10 cellular contexts compared by ENCODE assay signal in genomic region chr19:1748115-1748702, GRCh38. TPM values are rescaled to one million over a fixed set of nuclear protein-coding genes. Genes with fewer than 3 reads are reported as not detected.
DNase-seq lines count a peak whose midpoint lies in the region; ATAC-seq, FAIRE-seq and TF ChIP-seq lines count a peak whose summit lies in the region.
"Had no signal": no experiment of that assay in that cellular context is flagged by ENCODE, and none has a peak within 500 bp of the region (broad histone marks: within the 10 kb centered on the region; RNA-seq: fewer than 3 reads in every experiment).

No MANE protein-coding gene starts in this region.

- TF ChIP-seq RAD21 in HepG2 (CRISPR knock-in tag; IDR thresholded peaks at IDR 0.05) = no peak

- no peak for TF ChIP-seq CTCF in HepG2 (CRISPR knock-in tag; IDR thresholded peaks at IDR 0.05)
- TF ChIP-seq CTCF in right lobe of liver (IDR thresholded peaks at IDR 0.05) = no peak

- DNase-seq in HepG2 (ENCODE audit: low spot score) (no peak), right lobe of liver (no peak), SW480 (ENCODE audit: low spot score) (peak; percentile 44), mesenteric fat pad (ENCODE audit: low spot score) (no peak), SHP77 treated with DMSO at 0.1 percent for 48 hours (lab: John Stamatoyannopoulos, UW) (no peak)
- DNase-seq: COR-L47 had no signal

- no peaks in the 10 kb centered on the region for H3K9me3 ChIP-seq in HepG2 (ENCODE audit: low read length)
- H3K9me3 ChIP-seq in right lobe of liver = no peaks in the 10 kb centered on the region
- no peaks in the 10 kb centered on the region for H3K9me3 ChIP-seq in iPS-18a (ENCODE audit: control insufficient read depth, low read depth, low read length)

- FAIRE-seq in HepG2 (lab: Jason Lieb, UNC) = no peak

- no TSS peak for BruUV-seq in HepG2 (replicated peaks; lab: Mats Ljungman, UMichigan)

- no peak overlapping the region for H2AFZ ChIP-seq in HepG2 (ENCODE audit: low read length)

- H3K27me3 ChIP-seq in HepG2 (ENCODE audit: control insufficient read depth in 1 of 2, insufficient read depth in 2 of 2, low read length in 2 of 2) (peaks cover 15 to 71% of the 10 kb centered on the region in 2 experiments), right lobe of liver (peaks cover 4 to 58% of the 10 kb centered on the region in 2 donors), iPS-18a (ENCODE audit: control insufficient read depth, insufficient read depth, low read length) (peaks cover 97% of the 10 kb centered on the region)

- no peaks in the 10 kb centered on the region for H3K36me3 ChIP-seq in HepG2 (replicated peaks in 1 of 2; ENCODE audit: control insufficient read depth in 1 of 2, insufficient read depth in 2 of 2, low read length in 2 of 2)
- no peaks in the 10 kb centered on the region for H3K36me3 ChIP-seq in right lobe of liver
- H3K36me3 ChIP-seq in iPS-18a (ENCODE audit: control insufficient read depth, low read depth, low read length) = no peaks in the 10 kb centered on the region
- no peaks in the 10 kb centered on the region for H3K36me3 ChIP-seq in urinary bladder (ENCODE audit: insufficient read depth)

- 0 out of 2 replicates have a peak, but pooled peaks cover 12% of the 10 kb centered on the region for H3K4me1 ChIP-seq in HepG2 (ENCODE audit: insufficient read depth, low read length)
- H3K4me1 ChIP-seq in right lobe of liver = peaks cover 0 to 7% (median 0%) of the 10 kb centered on the region in 4 donors
- peaks cover 5% of the 10 kb centered on the region for H3K4me1 ChIP-seq in iPS-18a (ENCODE audit: control insufficient read depth, low read depth, low read length)
- no peaks in the 10 kb centered on the region for H3K4me1 ChIP-seq in urinary bladder (ENCODE audit: insufficient read depth)

- H3K4me3 ChIP-seq in HepG2 (replicated peaks in 1 of 3; ENCODE audit: insufficient read depth in 1 of 3, low read depth in 2 of 3, low read length in 3 of 3) (0 out of 6 replicates have a peak overlapping the region, but pooled peaks of 1 of the 3 experiments have one; percentile 10), right lobe of liver (no peak overlapping the region), iPS-18a (ENCODE audit: low read length) (peak overlapping the region; percentile 20), urinary bladder (ENCODE audit: low read depth, low read length) (peak overlapping the region; percentile 6)

- H3K79me2 ChIP-seq in HepG2 (ENCODE audit: insufficient read depth, low read length) = no peaks in the 10 kb centered on the region

- H3K9ac ChIP-seq in HepG2 (ENCODE audit: insufficient read depth, low read depth, low read length) (no peak overlapping the region), iPS-18a (ENCODE audit: low read length) (no peak overlapping the region)

- H3K27ac ChIP-seq in HepG2 (ENCODE audit: extremely low read length, insufficient read depth, low read length) (no peak overlapping the region), right lobe of liver (no peak overlapping the region), iPS-18a (ENCODE audit: low read length) (no peak overlapping the region), urinary bladder (ENCODE audit: low read depth) (no peak overlapping the region)

- in situ Hi-C loops in HepG2 (cut with HindIII; ENCODE audit: extremely low pct_ligation_motif_present, low pct_unique_long_range_greater_than_20kb) = no loop called here

- H4K20me1 ChIP-seq in HepG2 (ENCODE audit: insufficient read depth, low read length) = no peaks in the 10 kb centered on the region; the same call in 1 of the 2 replicates

- CTCF ChIA-PET in HepG2 (lab: Yijun Ruan, JAX; ENCODE audit: low intra/inter-chr PET ratio, low total read pairs) = no interaction called here

- TF ChIP-seq POLR2A in HepG2 (IDR thresholded peaks at IDR 0.05; ENCODE audit: insufficient read depth in 1 of 2, low read depth in 2 of 2, low read length in 2 of 2) (no peak), right lobe of liver (IDR thresholded peaks at IDR 0.05) (no peak)

- intact Hi-C loops in HepG2 (cut with micrococcal nuclease; ENCODE audit: unreplicated experiment) = no loop called here
- intact Hi-C loops in right lobe of liver (cut with DNase I) = no loop called here

- H3K4me2 ChIP-seq in HepG2 (ENCODE audit: low read depth, low read length) = 0 out of 2 replicates have a peak overlapping the region, but pooled peaks have one; percentile 0

- POLR2A ChIA-PET in HepG2 (lab: Yijun Ruan, JAX) = no interaction called here

- 9% methylated on average over 23 of the region's 48 CpGs for WGBS in HepG2 (ENCODE audit: low lambda C conversion rate)
- no CpG with 5 or more reads among the region's 48 CpGs for WGBS in right lobe of liver (ENCODE audit: insufficient coverage, low coverage, low lambda C conversion rate, missing lambda C conversion rate)
- 1% methylated on average over 48 of the region's 48 CpGs for WGBS in urinary bladder

- TF ChIP-seq EP300 in HepG2 (IDR thresholded peaks at IDR 0.05; ENCODE audit: low read depth in 2 of 2, low read length in 2 of 2) (no peak), HepG2 (CRISPR knock-in tag; IDR thresholded peaks at IDR 0.05; ENCODE audit: borderline replicate concordance) (no peak)

- ATAC-seq in HepG2 (no peak), right lobe of liver (no peak), HG03045 (IDR thresholded peaks at IDR 0.05; ENCODE audit: unreplicated experiment) (no peak)

TF ChIP-seq in HepG2, 621 proteins besides CTCF, POLR2A, EP300 and RAD21:
- TF ChIP-seq EZH2 (conservative IDR thresholded peaks at IDR 0.05; ENCODE audit: low read depth, low read length) (peak; percentile 71; the same call in 1 of the 2 replicates), TEAD3 (CRISPR knock-in tag; optimal IDR thresholded peaks at IDR 0.05; ENCODE audit: borderline replicate concordance) (no peak), NR0B2 (CRISPR knock-in tag; IDR thresholded peaks at IDR 0.05) (no peak), FOSL1 (CRISPR knock-in tag; IDR thresholded peaks at IDR 0.05; ENCODE audit: borderline replicate concordance) (no peak), TAF1 (CRISPR knock-in tag; IDR thresholded peaks at IDR 0.05) (0 out of 2 replicates have a peak, but pooled peaks have one; percentile 13), HNRNPUL1 (IDR thresholded peaks at IDR 0.05; ENCODE audit: low read depth, low read length) (no peak)

RNA-seq across cellular contexts. Expression of gene ONECUT3, which starts 5.1 kb away (rescaled TPM):
- total RNA-seq in HepG2 (2016; rRNA removed; fragmentation: Illumina TruSeq; extraction: Trizol) (not detected in 2 replicates), right lobe of liver (not detected), urinary bladder (not detected), mesenteric fat pad (not detected)
- not detected in 2 replicates for total RNA-seq in HepG2 (2016; cell fraction: cytosol; rRNA removed; fragmentation: Illumina TruSeq; extraction: Trizol; ENCODE audit: low read depth)
- total RNA-seq in HepG2 (2016; cell fraction: insoluble cytoplasmic fraction; rRNA removed; fragmentation: Illumina TruSeq; extraction: Trizol) = not detected in 2 replicates
- not detected in 2 replicates for total RNA-seq in HepG2 (2016; cell fraction: membrane; rRNA removed; fragmentation: Illumina TruSeq; extraction: Trizol)
- not detected in 2 replicates for total RNA-seq in HepG2 (2016; cell fraction: nucleus; rRNA removed; fragmentation: Illumina TruSeq; extraction: Trizol)
- polyA plus RNA-seq in HepG2 (2011; rRNA removed) (under 0.01 and 0.01 TPM in 2 replicates), urinary bladder (not detected)
- 0.01 TPM in 1 of 2 replicates, not detected in the other for polyA plus RNA-seq in HepG2 (2011; cell fraction: cytosol; rRNA removed)
- polyA plus RNA-seq in HepG2 (2011; cell fraction: nucleus; rRNA removed) = 0.03 TPM in 1 of 2 replicates, not detected in the other
- not detected in 2 replicates for polyA plus RNA-seq in HepG2 (2012)
- not detected in 2 replicates for polyA plus RNA-seq in HepG2 (2016; cell fraction: cytosol; fragmentation: Illumina TruSeq; extraction: Trizol; ENCODE audit: low read depth)
- polyA plus RNA-seq in HepG2 (2016; cell fraction: insoluble cytoplasmic fraction; fragmentation: Illumina TruSeq; extraction: Trizol; ENCODE audit: low read depth) = 0.02 TPM in 1 of 2 replicates, not detected in the other
- polyA plus RNA-seq in HepG2 (2016; cell fraction: membrane; fragmentation: Illumina TruSeq; extraction: Trizol; ENCODE audit: low read depth) = not detected in 2 replicates
- not detected in 2 replicates for polyA plus RNA-seq in HepG2 (2016; cell fraction: nucleus; fragmentation: Illumina TruSeq; extraction: Trizol; ENCODE audit: insufficient read depth, low read depth)
- not detected in 2 replicates for polyA minus RNA-seq in HepG2 (2011; rRNA and poly(A)+ RNA removed; ENCODE audit: low replicate concordance)
- polyA minus RNA-seq in HepG2 (2011; cell fraction: cytosol; rRNA and poly(A)+ RNA removed) = not detected in 2 replicates
- not detected in 2 replicates for polyA minus RNA-seq in HepG2 (2011; cell fraction: nucleus; rRNA and poly(A)+ RNA removed)
- total RNA-seq: skeletal muscle tissue had no signal

Comparison
In these comparisons a context has a peak if more than half of its experiments do, and no peak if none do; other contexts are left out.
1. H3K4me3 ChIP-seq: peak in iPS-18a (single experiment) and urinary bladder (single experiment); none in right lobe of liver (0 of 3).